ENCODE assay signal across 22 cellular contexts in genomic region chr1:218933526-218933925, GRCh38.
DNase-seq lines count a peak whose midpoint lies in the region; ATAC-seq, FAIRE-seq and TF ChIP-seq lines count a peak whose summit lies in the region.
"Had no signal": no experiment of that assay in that cellular context is flagged by ENCODE, and none has a peak within 500 bp of the region (broad histone marks: within the 10 kb centered on the region; RNA-seq: fewer than 3 reads in every experiment).

No MANE protein-coding gene starts in this region.

- H3K79me1 ChIP-seq in IMR-90 (ENCODE audit: low read depth in 1 of 2, low read length in 2 of 2), result no peaks in the 10 kb centered on the region

- no peak overlapping the region for H2BK20ac ChIP-seq in IMR-90 (ENCODE audit: low read depth, low read length)

- no CpG with 5 or more reads among the region's 1 CpG for WGBS in IMR-90 (ENCODE audit: extremely low coverage in 2 of 2, insufficient read length in 1 of 2), 2 experiments

- ATAC-seq in IMR-90 (ENCODE audit: low read depth), result no peak
- ATAC-seq: A549, GM12878, HepG2 had no signal

- H3K36me3 ChIP-seq in IMR-90 (ENCODE audit: control insufficient read depth, insufficient read depth, low read length), result no peaks in the 10 kb centered on the region
- no peaks in the 10 kb centered on the region for H3K36me3 ChIP-seq in endothelial cell of umbilical vein (ENCODE audit: control insufficient read depth in 2 of 2, extremely low read depth in 1 of 2, insufficient read depth in 2 of 2, low read length in 2 of 2)
- H3K36me3 ChIP-seq: BE2C, HAP-1 had no signal

- no peak overlapping the region for H3K9ac ChIP-seq in IMR-90 (ENCODE audit: low read depth, low read length)
- no peak overlapping the region for H3K9ac ChIP-seq in endothelial cell of umbilical vein (replicated peaks; ENCODE audit: extremely low read depth, insufficient read depth, low read length)

- no peak overlapping the region for H3K4ac ChIP-seq in IMR-90 (ENCODE audit: low read depth, low read length)

- no TSS peak for BruUV-seq in IMR-90 (replicated peaks; lab: Mats Ljungman, UMichigan)
- BruUV-seq in endothelial cell of umbilical vein (replicated peaks; lab: Mats Ljungman, UMichigan), result no TSS peak

- H4K5ac ChIP-seq in IMR-90 (ENCODE audit: low read depth, low read length), result no peak overlapping the region

- peak; percentile 33 for DNase-seq in EL
- DNase-seq in IMR-90, result peak; percentile 28
- DNase-seq in endothelial cell of umbilical vein (ENCODE audit: low read depth, low spot score), result no peak
- DNase-seq in fibroblast of the aortic adventitia (ENCODE audit: low read depth), result peak; percentile 17
- DNase-seq in germinal center (ENCODE audit: low spot score), result no peak
- no peak for DNase-seq in T-helper 1 cell
- DNase-seq in NCI-H1105 (lab: John Stamatoyannopoulos, UW), result no peak
- DNase-seq in NCI-H2081 treated with DMSO at 0.1 percent for 48 hours (lab: John Stamatoyannopoulos, UW), result no peak
- DNase-seq: BE2C, DMS53, KBM-7, NCI-H1105 treated with DMSO at 0.1 percent for 48 hours, NCI-H2081, NCI-H2171 treated with DMSO at 0.1 percent for 48 hours, NCI-H446, NCI-H526, OCI-M1, Right ventricle myocardium superior had no signal

- POLR2A ChIA-PET in IMR-90 (lab: Charles Lee; ENCODE audit: unreplicated experiment), result no interaction called here
- POLR2A ChIA-PET in endothelial cell of umbilical vein (lab: Charles Lee), result no interaction called here

- no peak overlapping the region for H3K27ac ChIP-seq in IMR-90 (ENCODE audit: insufficient read depth, low read length)
- no peak overlapping the region for H3K27ac ChIP-seq in endothelial cell of umbilical vein (ENCODE audit: insufficient read depth, low read depth, low read length)

- no peak for FAIRE-seq in endothelial cell of umbilical vein (lab: Jason Lieb, UNC)
- FAIRE-seq: A549, GM12878, HepG2 had no signal

- H3K56ac ChIP-seq in IMR-90 (ENCODE audit: extremely low read depth, insufficient read depth, low read length), result no peak overlapping the region

- no peak overlapping the region for H2AK5ac ChIP-seq in IMR-90 (ENCODE audit: low read depth, low read length)

- no peak overlapping the region for H2AFZ ChIP-seq in IMR-90 (replicated peaks; ENCODE audit: low read length, poor library complexity)
- H2AFZ ChIP-seq in endothelial cell of umbilical vein (ENCODE audit: low read depth, low read length), result no peak overlapping the region

- TF ChIP-seq POLR2A in IMR-90 (IDR thresholded peaks at IDR 0.05; ENCODE audit: low read depth, low read length) (no peak), endothelial cell of umbilical vein (IDR thresholded peaks at IDR 0.05; ENCODE audit: low read depth, low read length) (no peak)

- H3K4me2 ChIP-seq in IMR-90 (ENCODE audit: low read depth, low read length) (no peak overlapping the region), endothelial cell of umbilical vein (ENCODE audit: insufficient read depth, low read length) (no peak overlapping the region)
- H3K4me2 ChIP-seq: A549 had no signal

- no peak overlapping the region for H2BK5ac ChIP-seq in IMR-90 (ENCODE audit: low read depth, low read length, poor library complexity, severe bottlenecking)

- no peak overlapping the region for H3K23ac ChIP-seq in IMR-90 (ENCODE audit: low read depth, low read length)

- intact Hi-C loops in IMR-90 (cut with micrococcal nuclease) (no loop called here), endothelial cell of umbilical vein (cut with micrococcal nuclease) (loop anchor here (5.0 kb wide), 1 partner anchor 166 kb away; no protein-coding TSS in a partner anchor)

- H4K20me1 ChIP-seq in IMR-90 (ENCODE audit: insufficient read depth, low read length) (no peaks in the 10 kb centered on the region), endothelial cell of umbilical vein (replicated peaks; ENCODE audit: control insufficient read depth, extremely low read depth, insufficient read depth, low read length) (no peaks in the 10 kb centered on the region)

- no peak overlapping the region for H2BK15ac ChIP-seq in IMR-90 (ENCODE audit: low read depth, low read length)

- peaks cover 2% of the 10 kb centered on the region; the same call in 1 of the 2 replicates for H3K9me3 ChIP-seq in IMR-90 (ENCODE audit: control insufficient read depth, insufficient read depth, low read length)
- no peaks in the 10 kb centered on the region for H3K9me3 ChIP-seq in endothelial cell of umbilical vein (replicated peaks; ENCODE audit: control insufficient read depth, insufficient read depth, low read length)
- H3K9me3 ChIP-seq: BE2C, HAP-1 had no signal

- H3K18ac ChIP-seq in IMR-90 (ENCODE audit: low read depth, low read length), result no peak overlapping the region

- H4K8ac ChIP-seq in IMR-90 (ENCODE audit: low read depth in 2 of 2, low read length in 2 of 2), result no peak overlapping the region

- no peak for TF ChIP-seq RAD21 in IMR-90 (IDR thresholded peaks at IDR 0.05; ENCODE audit: low read length)

- no peak overlapping the region for H2BK120ac ChIP-seq in IMR-90 (ENCODE audit: low read depth, low read length)

- H3K27me3 ChIP-seq in IMR-90 (ENCODE audit: control insufficient read depth, insufficient read depth, low read length), result no peaks in the 10 kb centered on the region
- no peaks in the 10 kb centered on the region for H3K27me3 ChIP-seq in endothelial cell of umbilical vein (ENCODE audit: control insufficient read depth in 2 of 2, insufficient read depth in 2 of 2, low read length in 2 of 2)
- H3K27me3 ChIP-seq: BE2C had no signal

- H4K91ac ChIP-seq in IMR-90 (ENCODE audit: insufficient read depth, low read depth, low read length), result no peak overlapping the region

- H3K4me3 ChIP-seq in IMR-90 (ENCODE audit: insufficient read depth, low read depth, low read length) (no peak overlapping the region), endothelial cell of umbilical vein (replicated peaks in 1 of 3; ENCODE audit: insufficient read depth in 1 of 3, low read depth in 1 of 3, low read length in 3 of 3) (no peak overlapping the region), fibroblast of the aortic adventitia (ENCODE audit: low read depth, low read length) (no peak overlapping the region)
- H3K4me3 ChIP-seq: A549, GM12878, HAP-1 had no signal

- H3K14ac ChIP-seq in IMR-90 (replicated peaks; ENCODE audit: low read depth, low read length), result no peak overlapping the region

- H3K9me1 ChIP-seq in IMR-90 (ENCODE audit: insufficient read depth, low read length), result no peaks in the 10 kb centered on the region
- no peaks in the 10 kb centered on the region for H3K9me1 ChIP-seq in endothelial cell of umbilical vein (replicated peaks; ENCODE audit: control insufficient read depth, extremely low read depth, insufficient read depth, low read length)

- in situ Hi-C loops in IMR-90 (cut with MboI; ENCODE audit: low sequenced_read_pairs), result no loop called here

- dilution Hi-C loops in IMR-90 (cut with HindIII; ENCODE audit: low sequenced_read_pairs, unreplicated experiment) (no loop called here), endothelial cell of umbilical vein (cut with MboI; ENCODE audit: extremely low pct_ligation_motif_present, low sequenced_read_pairs) (no loop called here)

- CTCF ChIA-PET in IMR-90 (lab: Yijun Ruan, JAX) (no interaction called here), endothelial cell of umbilical vein (lab: Charles Lee) (no interaction called here)

- no peaks in the 10 kb centered on the region for H3K79me2 ChIP-seq in endothelial cell of umbilical vein (ENCODE audit: control insufficient read depth, insufficient read depth, low read length)

- H2AK9ac ChIP-seq in IMR-90 (replicated peaks; ENCODE audit: low read depth, low read length, poor library complexity), result no peak overlapping the region

- TF ChIP-seq CTCF in IMR-90 (conservative IDR thresholded peaks at IDR 0.05; ENCODE audit: low read depth, low read length), result no peak
- TF ChIP-seq CTCF in endothelial cell of umbilical vein (IDR thresholded peaks at IDR 0.05; ENCODE audit: extremely low read depth in 1 of 2, insufficient read depth in 1 of 2, low read depth in 1 of 2, low read length in 2 of 2), result no peak
- TF ChIP-seq CTCF in fibroblast of the aortic adventitia (IDR thresholded peaks at IDR 0.05; ENCODE audit: insufficient read depth, low read length), result no peak

- H3K4me1 ChIP-seq in IMR-90 (ENCODE audit: control insufficient read depth, insufficient read depth, low read length) (no peaks in the 10 kb centered on the region), endothelial cell of umbilical vein (ENCODE audit: control insufficient read depth, extremely low read depth, insufficient read depth, low read length) (peaks cover 10% of the 10 kb centered on the region)
- H3K4me1 ChIP-seq: BE2C had no signal

TF ChIP-seq in IMR-90, 13 proteins besides CTCF, POLR2A, EP300 and RAD21 (continues in another document):
- TF ChIP-seq MAFK (IDR thresholded peaks at IDR 0.05; ENCODE audit: low read depth, low read length) (no peak), RFX5 (IDR thresholded peaks at IDR 0.05; ENCODE audit: low read depth, low read length) (no peak), BHLHE40 (IDR thresholded peaks at IDR 0.05; ENCODE audit: low read depth, low read length) (no peak), SMC3 (IDR thresholded peaks at IDR 0.05; ENCODE audit: low read depth, low read length) (no peak), MXI1 (IDR thresholded peaks at IDR 0.05; ENCODE audit: borderline replicate concordance, low read depth, low read length) (no peak), CHD1 (IDR thresholded peaks at IDR 0.05; ENCODE audit: low read depth, low read length) (no peak)

TF ChIP-seq in endothelial cell of umbilical vein, 7 proteins besides CTCF, POLR2A, EP300 and RAD21:
- TF ChIP-seq FOS (IDR thresholded peaks at IDR 0.05; ENCODE audit: borderline replicate concordance, insufficient read depth, low read length) (peak; percentile 27), MAX (IDR thresholded peaks at IDR 0.05; ENCODE audit: insufficient read depth, insufficient read length) (no peak), POLR2AphosphoS5 (IDR thresholded peaks at IDR 0.05; ENCODE audit: insufficient read depth, low read depth, low read length) (no peak)

Comparison
In these comparisons a context has a peak if more than half of its experiments do, and no peak if none do; other contexts are left out.
1. DNase-seq: peak in EL (single experiment), IMR-90 (single experiment) and fibroblast of the aortic adventitia (single experiment); none in endothelial cell of umbilical vein (single experiment), germinal center (single experiment), T-helper 1 cell (0 of 5), NCI-H1105 (single experiment) and NCI-H2081 treated with DMSO at 0.1 percent for 48 hours (single experiment).